In genomic region chr1:48057249-48057648, GRCh38 we compare ENCODE assay signal across 11 cellular contexts.
"Had no signal": no experiment of that assay in that cellular context is flagged by ENCODE, and none has a peak within 500 bp of the region (broad histone marks: within the 10 kb centered on the region; RNA-seq: fewer than 3 reads in every experiment).

No MANE protein-coding gene starts in this region.

- H3K9me3 ChIP-seq: HAP-1 had no signal

- H3K4me3 ChIP-seq: GM23248, GM23338, HAP-1 had no signal

- H3K4me1 ChIP-seq: HAP-1 had no signal

- H3K27ac ChIP-seq: GM23248 had no signal

- H3K36me3 ChIP-seq: HAP-1 had no signal

- H3K9ac ChIP-seq: GM23248 had no signal

- H3K4me2 ChIP-seq: GM23338 had no signal

- H3K27ac Mint-ChIP-seq: GM23338, H9, HFFc6 had no signal

- H3K9me3 Mint-ChIP-seq: GM23338, H9 had no signal

- DNase-seq: GM23248, GOT3, H7, H9, HCEC 1CT, HFFc6 had no signal

- H3K4me3 Mint-ChIP-seq: GM23338, H9, HFFc6 had no signal

- H2AFZ ChIP-seq: GM23248, GM23338 had no signal

- FAIRE-seq: H1, H54 had no signal

- ATAC-seq: GM23338, HCT116 had no signal
